In genomic region chr9:8391566-8391965, GRCh38 we compare ENCODE assay signal across 7 cellular contexts.
"Had no signal": no experiment of that assay in that cellular context is flagged by ENCODE, and none has a peak within 500 bp of the region (broad histone marks: within the 10 kb centered on the region; RNA-seq: fewer than 3 reads in every experiment).

No MANE protein-coding gene starts in this region.

- H3K27ac ChIP-seq: HL-60 had no signal

- H2AFZ ChIP-seq: GM23338 had no signal

- H3K4me3 ChIP-seq: GM23338, K562 had no signal

- H3K4me2 ChIP-seq: GM23338 had no signal

- DNase-seq: H9, HCEC 1CT, IMR-90, KG1 had no signal

- ATAC-seq: GM23338, K562 had no signal
